21 cellular contexts compared by ENCODE assay signal in the genomic region with DNA sequence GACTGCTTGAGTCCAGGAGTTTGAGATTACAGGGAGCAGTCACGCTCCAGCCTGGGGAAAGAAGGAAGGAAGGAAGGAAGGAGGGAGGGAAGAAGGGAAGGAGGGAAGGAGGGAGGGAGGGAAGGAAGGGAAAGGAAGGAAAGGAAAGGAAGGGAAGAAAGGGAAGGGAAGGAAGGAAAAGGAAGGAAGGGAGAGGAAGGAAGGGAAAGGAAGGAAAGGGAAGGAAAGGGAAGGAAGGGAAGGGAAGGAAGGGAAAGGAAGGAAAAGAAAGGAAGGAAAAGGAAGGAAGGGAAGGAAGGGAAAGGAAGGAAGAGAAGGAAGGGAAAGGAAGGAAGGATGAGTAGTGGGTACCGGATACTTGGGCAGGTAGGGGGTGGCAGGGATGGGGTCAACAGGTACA.
"Had no signal": no experiment of that assay in that cellular context is flagged by ENCODE, and none has a peak within 500 bp of the region (broad histone marks: within the 10 kb centered on the region; RNA-seq: fewer than 3 reads in every experiment).

No MANE protein-coding gene starts in this region.

- H3K27ac ChIP-seq: foreskin keratinocyte, psoas muscle, spleen had no signal

- ATAC-seq: foreskin keratinocyte; left colon; left ventricle myocardium superior; psoas muscle; sciatic nerve; stimulated activated naive B cell treated with anti-CD40 and anti-IgM and Interleukin-4, amounts not matched to agents 10 μg/mL and 1 μg/mL and 100 μg/mL, for 72 hours had no signal

- DNase-seq: erythroblast; foreskin keratinocyte; head of caudate nucleus; hippocampal formation; left colon; left ventricle myocardium superior; mesenchymal stem cell; midbrain; psoas muscle; retina; spleen; stimulated activated CD4-positive, alpha-beta T cell treated with anti-CD3 and anti-CD28 coated beads, Interleukin-15, amount 100 ng/mL, for 24 hours; stimulated activated CD4-positive, alpha-beta T cell treated with anti-CD3 and anti-CD28 coated beads, Interleukin-1b, Interleukin-23, amount 100 ng/mL, for 48 hours; stimulated activated CD4-positive, alpha-beta T cell treated with anti-CD3 and anti-CD28 coated beads, Interleukin-4, amount 100 ng/mL, for 24 hours; stimulated activated naive B cell treated with anti-CD40 and anti-IgM and Interleukin-4, amounts not matched to agents 10 μg/mL and 1 μg/mL and 100 μg/mL, for 72 hours; trophoblast cell had no signal

- H3K9me3 ChIP-seq: psoas muscle, spleen had no signal

- H3K4me1 ChIP-seq: foreskin keratinocyte, psoas muscle, spleen had no signal

- FAIRE-seq: colon had no signal

- H3K27ac Mint-ChIP-seq: dendritic cell treated with granulocyte-macrophage colony-stimulating factor and Interleukin-4, amounts not matched to agents 40 ng/mL and 50 ng/mL, for 4 days; nephron; stimulated activated naive B cell treated with anti-CD40 and anti-IgM and Interleukin-4, amounts not matched to agents 10 μg/mL and 1 μg/mL and 100 μg/mL, for 72 hours had no signal

- H3K4me3 Mint-ChIP-seq: dendritic cell treated with granulocyte-macrophage colony-stimulating factor and Interleukin-4, amounts not matched to agents 40 ng/mL and 50 ng/mL, for 4 days; nephron; stimulated activated naive B cell treated with anti-CD40 and anti-IgM and Interleukin-4, amounts not matched to agents 10 μg/mL and 1 μg/mL and 100 μg/mL, for 72 hours had no signal

- H3K9me3 Mint-ChIP-seq: dendritic cell treated with granulocyte-macrophage colony-stimulating factor and Interleukin-4, amounts not matched to agents 40 ng/mL and 50 ng/mL, for 4 days; nephron had no signal

- H3K27me3 ChIP-seq: foreskin keratinocyte, spleen had no signal

- H3K4me3 ChIP-seq: lung, psoas muscle, spleen had no signal

- H3K27me3 Mint-ChIP-seq: dendritic cell treated with granulocyte-macrophage colony-stimulating factor and Interleukin-4, amounts not matched to agents 40 ng/mL and 50 ng/mL, for 4 days; stimulated activated naive B cell treated with anti-CD40 and anti-IgM and Interleukin-4, amounts not matched to agents 10 μg/mL and 1 μg/mL and 100 μg/mL, for 72 hours had no signal

- H3K4me1 Mint-ChIP-seq: nephron had no signal
